ENCODE assay signal across 8 cellular contexts in the genomic region with DNA sequence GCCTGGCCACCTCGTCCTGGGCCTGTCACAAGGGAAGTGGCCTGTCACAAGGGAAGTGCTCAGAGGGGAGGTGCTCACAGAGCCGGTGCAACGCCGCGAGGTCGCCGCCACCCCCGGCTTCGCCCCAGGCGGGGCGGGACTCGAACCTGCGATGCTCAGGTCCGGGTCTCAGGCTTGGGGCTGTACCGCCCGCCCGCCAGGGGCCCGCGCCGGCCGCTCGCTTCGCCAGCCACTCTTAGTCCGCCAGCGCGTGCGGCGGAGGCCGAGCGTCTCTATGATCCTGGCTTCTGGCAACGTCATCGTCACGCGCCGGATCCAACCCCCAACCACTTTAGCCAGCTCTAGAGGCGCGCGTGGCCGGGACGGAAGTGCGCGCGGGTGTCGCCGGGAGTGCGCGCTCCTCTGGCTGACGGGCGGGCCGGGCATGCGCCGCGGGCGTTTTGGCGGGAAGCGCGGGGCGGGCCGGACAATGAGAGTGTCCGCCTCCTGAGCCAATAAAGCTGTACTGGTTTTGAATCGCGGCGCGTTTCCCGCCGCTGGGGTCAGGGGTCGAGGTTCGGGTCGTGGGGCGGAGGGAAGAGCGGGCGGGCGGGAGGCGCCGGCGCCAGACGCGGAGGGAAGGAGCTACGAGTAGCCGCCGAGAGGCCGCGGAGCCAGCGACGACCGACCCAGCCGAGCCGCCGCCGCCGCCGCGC. TPM values are rescaled to one million over a fixed set of nuclear protein-coding genes. Genes with fewer than 3 reads are reported as not detected.
A peak's percentile ranks its signal among the peaks of the same experiment; 100 is the strongest.
DNase-seq lines count a peak whose midpoint lies in the region; ATAC-seq and TF ChIP-seq lines count a peak whose summit lies in the region.

A gene with protein sequence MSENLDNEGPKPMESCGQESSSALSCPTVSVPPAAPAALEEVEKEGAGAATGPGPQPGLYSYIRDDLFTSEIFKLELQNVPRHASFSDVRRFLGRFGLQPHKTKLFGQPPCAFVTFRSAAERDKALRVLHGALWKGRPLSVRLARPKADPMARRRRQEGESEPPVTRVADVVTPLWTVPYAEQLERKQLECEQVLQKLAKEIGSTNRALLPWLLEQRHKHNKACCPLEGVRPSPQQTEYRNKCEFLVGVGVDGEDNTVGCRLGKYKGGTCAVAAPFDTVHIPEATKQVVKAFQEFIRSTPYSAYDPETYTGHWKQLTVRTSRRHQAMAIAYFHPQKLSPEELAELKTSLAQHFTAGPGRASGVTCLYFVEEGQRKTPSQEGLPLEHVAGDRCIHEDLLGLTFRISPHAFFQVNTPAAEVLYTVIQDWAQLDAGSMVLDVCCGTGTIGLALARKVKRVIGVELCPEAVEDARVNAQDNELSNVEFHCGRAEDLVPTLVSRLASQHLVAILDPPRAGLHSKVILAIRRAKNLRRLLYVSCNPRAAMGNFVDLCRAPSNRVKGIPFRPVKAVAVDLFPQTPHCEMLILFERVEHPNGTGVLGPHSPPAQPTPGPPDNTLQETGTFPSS (minus strand): TSS at position 276 of the 695 bp plus-strand sequence. CDS start 320 bp downstream, outside the sequence.

- H3K27ac ChIP-seq in dorsolateral prefrontal cortex = peak within 1 kb of the TSS; percentile 20 to 96 (median 84)

- H3K36me3 Mint-ChIP-seq in CD14-positive monocyte = peaks cover 32 to 59% of the 10 kb centered on the region in 2 donors

- peaks cover 22% of the 10 kb centered on the region for H3K4me1 Mint-ChIP-seq in CD14-positive monocyte

- no peak for TF ChIP-seq CTCF in CD14-positive monocyte (IDR thresholded peaks at IDR 0.05)
- peak in 44 of 56 donors; percentile 8 to 63 (median 36) for TF ChIP-seq CTCF in dorsolateral prefrontal cortex (IDR thresholded peaks at IDR 0.05 in 54 of 56, conservative IDR thresholded peaks at IDR 0.05 in 2 of 56; ENCODE audit: low read depth in 1 of 56, partially characterized antibody in 56 of 56)
- TF ChIP-seq CTCF in lower leg skin (IDR thresholded peaks at IDR 0.05) = no peak

- no peaks in the 10 kb centered on the region for H3K9me3 Mint-ChIP-seq in CD14-positive monocyte

- DNase-seq in CD14-positive monocyte (ENCODE audit: low spot score) (peak; percentile 97), NCI-H774 (lab: John Stamatoyannopoulos, UW) (peak; percentile 98), dorsolateral prefrontal cortex (peak; percentile 95 to 99 (median 96)), lower leg skin (ENCODE audit: low spot score in 2 of 2) (peak; percentile 97 to 100)
- DNase-seq in activated CD4-positive, alpha-beta T cell treated with anti-CD3 and anti-CD28 coated beads, Interleukin-2, amount 50 U/mL, for 48 hours = peak; percentile 96 to 97
- peak; percentile 94 to 97 for DNase-seq in stimulated activated CD4-positive, alpha-beta T cell treated with anti-CD3 and anti-CD28 coated beads, Interleukin-4, amount 100 ng/mL, for 48 hours (ENCODE audit: low read depth in 2 of 2)

- WGBS in lower leg skin, 2 donors = 1% methylated on average over 54 to 77 of the region's 93 CpGs

- H3K4me3 ChIP-seq in dorsolateral prefrontal cortex = peak within 1 kb of the TSS; percentile 50 to 98 (median 87)
- H3K4me3 ChIP-seq in lower leg skin (ENCODE audit: low read depth, poor library complexity, severe bottlenecking) = peak within 1 kb of the TSS; percentile 78

- TF ChIP-seq POLR2A in lower leg skin (IDR thresholded peaks at IDR 0.05) = no peak

- H3K27me3 Mint-ChIP-seq in CD14-positive monocyte (ENCODE audit: low read depth in 3 of 3) = peaks cover 0 to 1% (median 0%) of the 10 kb centered on the region in 3 donors

- intact Hi-C loops in CD14-positive monocyte (cut with micrococcal nuclease) = loop anchor here (2.0 to 10.0 kb wide), 5 partner anchors 36 to 380 kb away; a partner anchor contains a TSS
- intact Hi-C loops in dorsolateral prefrontal cortex (cut with DNase I) = loop anchor here (1.0 to 2.0 kb wide), 4 partner anchors 14 to 96 kb away; a partner anchor contains a TSS
- intact Hi-C loops in lower leg skin (cut with DNase I; ENCODE audit: low total_unique reads) = no loop called here

- no peaks in the 10 kb centered on the region for H3K27me3 ChIP-seq in dorsolateral prefrontal cortex

- peak within 1 kb of the TSS; percentile 80 to 90 for H3K4me3 Mint-ChIP-seq in CD14-positive monocyte

- ATAC-seq in GM19395 (IDR thresholded peaks at IDR 0.05; ENCODE audit: unreplicated experiment) = peak; percentile 76
- peak; percentile 61 for ATAC-seq in HG03565 (IDR thresholded peaks at IDR 0.05; ENCODE audit: unreplicated experiment)

- H3K27ac Mint-ChIP-seq in CD14-positive monocyte = peak within 1 kb of the TSS; percentile 89 to 97 (median 95)

RNA-seq across cellular contexts. Expression of the gene that starts here (rescaled TPM):
- 10 to 100 TPM; 20.1 to 23.5 TPM for polyA plus RNA-seq in CD14-positive monocyte
- 10 to 100 TPM; 33.1 to 73.3 (median 50.4) TPM for total RNA-seq in dorsolateral prefrontal cortex
- 10 to 100 TPM; 41.6 to 97.5 (median 52.8) TPM for total RNA-seq in lower leg skin

Comparison
In these comparisons a context has a peak if more than half of its experiments do, and no peak if none do; other contexts are left out.
1. Peak in every context shown above with its lines: DNase-seq, ATAC-seq, H3K4me3 ChIP-seq and H3K27ac ChIP-seq.
2. CTCF ChIP-seq: peak in dorsolateral prefrontal cortex (44 of 56); none in CD14-positive monocyte (single experiment) and lower leg skin (0 of 3).